Comparison of ENCODE assay signal across 13 cellular contexts in genomic region chr13:46668906-46669525, GRCh38.
DNase-seq lines count a peak whose midpoint lies in the region; ATAC-seq, FAIRE-seq and TF ChIP-seq lines count a peak whose summit lies in the region.
"Had no signal": no experiment of that assay in that cellular context is flagged by ENCODE, and none has a peak within 500 bp of the region (broad histone marks: within the 10 kb centered on the region; RNA-seq: fewer than 3 reads in every experiment).

No MANE protein-coding gene starts in this region.

- intact Hi-C loops in CD4-positive, alpha-beta T cell (cut with DNase I, micrococcal nuclease): loop anchor here (5.0 kb wide), 1 partner anchor 117 kb away; the partner anchor contains the start of gene LRCH1 (in 2 of the 2)
- intact Hi-C loops in activated CD8-positive, alpha-beta T cell treated with anti-CD3 and anti-CD28 coated beads for 36 hours (cut with micrococcal nuclease): loop anchor here (5.0 kb wide), 1 partner anchor 77 kb away; no protein-coding TSS in a partner anchor

- H3K27me3 Mint-ChIP-seq in CD4-positive, alpha-beta T cell: no peaks in the 10 kb centered on the region
- H3K27me3 Mint-ChIP-seq in activated CD8-positive, alpha-beta T cell treated with anti-CD3 and anti-CD28 coated beads for 36 hours: no peaks in the 10 kb centered on the region
- no peaks in the 10 kb centered on the region for H3K27me3 Mint-ChIP-seq in memory B cell

- POLR2A ChIA-PET in CD4-positive, alpha-beta T cell (lab: Charles Lee): interaction anchor here (0.7 to 1.6 kb wide), 3 partner anchors 39 to 111 kb away, joined by 3 to 4 read pairs (median 4); no protein-coding TSS in a partner anchor
- POLR2A ChIA-PET in activated CD8-positive, alpha-beta T cell treated with anti-CD3 and anti-CD28 coated beads for 36 hours (lab: Charles Lee): interaction anchor here (0.8 kb wide), 1 partner anchor 113 kb away, joined by 3 read pairs; no protein-coding TSS in a partner anchor

- peak overlapping the region; percentile 60 for H3K4me3 Mint-ChIP-seq in CD4-positive, alpha-beta T cell
- H3K4me3 Mint-ChIP-seq in activated CD8-positive, alpha-beta T cell treated with anti-CD3 and anti-CD28 coated beads for 36 hours: peak overlapping the region; percentile 52
- peak overlapping the region; percentile 78 for H3K4me3 Mint-ChIP-seq in memory B cell

- TF ChIP-seq CTCF in CD4-positive, alpha-beta T cell (IDR thresholded peaks at IDR 0.05): no peak
- TF ChIP-seq CTCF in activated CD8-positive, alpha-beta T cell treated with anti-CD3 and anti-CD28 coated beads for 36 hours (IDR thresholded peaks at IDR 0.05): no peak

- no peaks in the 10 kb centered on the region for H3K9me3 ChIP-seq in CD4-positive, alpha-beta T cell (ENCODE audit: control insufficient read depth, low read length)
- H3K9me3 ChIP-seq: testis had no signal

- H3K27me3 ChIP-seq in CD4-positive, alpha-beta T cell (ENCODE audit: control insufficient read depth, insufficient read depth, low read length): no peaks in the 10 kb centered on the region
- H3K27me3 ChIP-seq: testis had no signal

- H3K9me3 Mint-ChIP-seq in CD4-positive, alpha-beta T cell: no peaks in the 10 kb centered on the region
- no peaks in the 10 kb centered on the region for H3K9me3 Mint-ChIP-seq in activated CD8-positive, alpha-beta T cell treated with anti-CD3 and anti-CD28 coated beads for 36 hours
- H3K9me3 Mint-ChIP-seq in memory B cell: no peaks in the 10 kb centered on the region

- H3K27ac ChIP-seq in CD4-positive, alpha-beta T cell (ENCODE audit: low read depth, low read length): no peak overlapping the region

- H3K36me3 Mint-ChIP-seq in CD4-positive, alpha-beta T cell (ENCODE audit: low read depth): peaks cover 44% of the 10 kb centered on the region
- peaks cover 16% of the 10 kb centered on the region for H3K36me3 Mint-ChIP-seq in activated CD8-positive, alpha-beta T cell treated with anti-CD3 and anti-CD28 coated beads for 36 hours (ENCODE audit: low read depth)
- H3K36me3 Mint-ChIP-seq in memory B cell: peaks cover 7% of the 10 kb centered on the region

- peak overlapping the region; percentile 81 for H3K27ac Mint-ChIP-seq in CD4-positive, alpha-beta T cell
- H3K27ac Mint-ChIP-seq in activated CD8-positive, alpha-beta T cell treated with anti-CD3 and anti-CD28 coated beads for 36 hours: peak overlapping the region; percentile 55
- H3K27ac Mint-ChIP-seq in memory B cell: peak overlapping the region; percentile 98

- no peak for DNase-seq in CD4-positive, alpha-beta T cell
- DNase-seq in GM19239 (ENCODE audit: insufficient read length, low spot score) (no peak), memory B cell (ENCODE audit: low spot score in 2 of 2) (no peak), SIG-M5 treated with dmso at 0.1 percent for 504 hours (lab: John Stamatoyannopoulos, UW; ENCODE audit: unreplicated experiment) (no peak)
- no peak for DNase-seq in activated CD8-positive, alpha-beta T cell treated with anti-CD3 and anti-CD28 coated beads for 36 hours
- no peak for DNase-seq in activated CD4-positive, CD25-positive, alpha-beta regulatory T cell (lab: John Stamatoyannopoulos, UW)
- DNase-seq: effector memory CD4-positive, alpha-beta T cell; glutamatergic neuron; NCI-H1436 treated with DMSO at 0.1 percent for 48 hours; NCI-H82 had no signal

- no peak for ATAC-seq in CD4-positive, alpha-beta T cell (ENCODE audit: poor library complexity)
- no peak for ATAC-seq in activated CD8-positive, alpha-beta T cell treated with anti-CD3 and anti-CD28 coated beads for 36 hours
- ATAC-seq in memory B cell (ENCODE audit: low read depth): no peak
- no peak for ATAC-seq in GM21737 (IDR thresholded peaks at IDR 0.05; ENCODE audit: unreplicated experiment)
- ATAC-seq: left lobe of liver had no signal

- CTCF ChIA-PET in CD4-positive, alpha-beta T cell (lab: Charles Lee): interaction anchor here (1.0 kb wide), 1 partner anchor 14 kb away, joined by 3 read pairs; no protein-coding TSS in a partner anchor
- CTCF ChIA-PET in activated CD8-positive, alpha-beta T cell treated with anti-CD3 and anti-CD28 coated beads for 36 hours (lab: Charles Lee): interaction anchor here (0.9 to 3.9 kb wide), 4 partner anchors 25 to 117 kb away, joined by 3 to 29 read pairs (median 6); partner anchors contain the start of gene LRCH1

- FAIRE-seq in GM19239 (lab: Jason Lieb, UNC): peak; percentile 57

- H3K4me1 Mint-ChIP-seq in CD4-positive, alpha-beta T cell (ENCODE audit: low read depth): peaks cover 48% of the 10 kb centered on the region
- H3K4me1 Mint-ChIP-seq in activated CD8-positive, alpha-beta T cell treated with anti-CD3 and anti-CD28 coated beads for 36 hours (ENCODE audit: low read depth): peaks cover 36% of the 10 kb centered on the region
- H3K4me1 Mint-ChIP-seq in memory B cell: peaks cover 32% of the 10 kb centered on the region
